15 cellular contexts compared by ENCODE assay signal in genomic region chr3:177367783-177368182, GRCh38.
"Had no signal": no experiment of that assay in that cellular context is flagged by ENCODE, and none has a peak within 500 bp of the region (broad histone marks: within the 10 kb centered on the region; RNA-seq: fewer than 3 reads in every experiment).

No MANE protein-coding gene starts in this region.

- H3K4me3 ChIP-seq: cardiac muscle cell, left lung, transverse colon, vagina had no signal

- H3K36me3 Mint-ChIP-seq: activated naive CD4-positive, alpha-beta T cell treated with anti-CD3 and anti-CD28 coated beads, Interleukin-2, amount 10 ng/mL, durations not matched to agents 7 days and 5 days; naive B cell; stimulated activated naive B cell treated with anti-CD40 and anti-IgM and Interleukin-4, amounts not matched to agents 10 μg/mL and 1 μg/mL and 100 μg/mL, for 72 hours had no signal

- H3K4me3 Mint-ChIP-seq: activated CD4-positive, alpha-beta memory T cell treated with anti-CD3 and anti-CD28 coated beads, Interleukin-2, amount 10 ng/mL, durations not matched to agents 7 days and 5 days; activated CD4-positive, alpha-beta T cell treated with anti-CD3 and anti-CD28 coated beads for 36 hours; activated naive CD4-positive, alpha-beta T cell treated with anti-CD3 and anti-CD28 coated beads, Interleukin-2, amount 10 ng/mL, durations not matched to agents 7 days and 5 days; activated T-cell treated with anti-CD3 and anti-CD28 coated beads, Interleukin-2, amount 50 U/mL, for 24 hours; naive B cell; stimulated activated naive B cell treated with anti-CD40 and anti-IgM and Interleukin-4, amounts not matched to agents 10 μg/mL and 1 μg/mL and 100 μg/mL, for 72 hours had no signal

- H3K27me3 ChIP-seq: cardiac muscle cell, left lung, transverse colon, vagina had no signal

- H3K27ac Mint-ChIP-seq: activated CD4-positive, alpha-beta memory T cell treated with anti-CD3 and anti-CD28 coated beads, Interleukin-2, amount 10 ng/mL, durations not matched to agents 7 days and 5 days; activated CD4-positive, alpha-beta T cell treated with anti-CD3 and anti-CD28 coated beads for 36 hours; activated naive CD4-positive, alpha-beta T cell treated with anti-CD3 and anti-CD28 coated beads, Interleukin-2, amount 10 ng/mL, durations not matched to agents 7 days and 5 days; activated T-cell treated with anti-CD3 and anti-CD28 coated beads, Interleukin-2, amount 50 U/mL, for 24 hours; stimulated activated naive B cell treated with anti-CD40 and anti-IgM and Interleukin-4, amounts not matched to agents 10 μg/mL and 1 μg/mL and 100 μg/mL, for 72 hours had no signal

- H3K9me3 Mint-ChIP-seq: activated CD4-positive, alpha-beta memory T cell treated with anti-CD3 and anti-CD28 coated beads, Interleukin-2, amount 10 ng/mL, durations not matched to agents 7 days and 5 days; activated T-cell treated with anti-CD3 and anti-CD28 coated beads, Interleukin-2, amount 50 U/mL, for 24 hours; naive B cell; stimulated activated naive B cell treated with anti-CD40 and anti-IgM and Interleukin-4, amounts not matched to agents 10 μg/mL and 1 μg/mL and 100 μg/mL, for 72 hours had no signal

- H3K9me3 ChIP-seq: left lung, transverse colon, vagina had no signal

- H3K36me3 ChIP-seq: cardiac muscle cell, left lung, transverse colon, vagina had no signal

- H3K27me3 Mint-ChIP-seq: activated CD4-positive, alpha-beta memory T cell treated with anti-CD3 and anti-CD28 coated beads, Interleukin-2, amount 10 ng/mL, durations not matched to agents 7 days and 5 days; activated CD4-positive, alpha-beta T cell treated with anti-CD3 and anti-CD28 coated beads for 36 hours; activated naive CD4-positive, alpha-beta T cell treated with anti-CD3 and anti-CD28 coated beads, Interleukin-2, amount 10 ng/mL, durations not matched to agents 7 days and 5 days; activated T-cell treated with anti-CD3 and anti-CD28 coated beads, Interleukin-2, amount 50 U/mL, for 24 hours; naive B cell; stimulated activated naive B cell treated with anti-CD40 and anti-IgM and Interleukin-4, amounts not matched to agents 10 μg/mL and 1 μg/mL and 100 μg/mL, for 72 hours had no signal

- H3K27ac ChIP-seq: cardiac muscle cell, left lung, transverse colon, vagina had no signal

- ATAC-seq: activated CD4-positive, alpha-beta T cell treated with anti-CD3 and anti-CD28 coated beads for 36 hours; left lung; stimulated activated naive B cell treated with anti-CD40 and anti-IgM and Interleukin-4, amounts not matched to agents 10 μg/mL and 1 μg/mL and 100 μg/mL, for 72 hours had no signal

- H3K4me1 ChIP-seq: left lung had no signal

- H3K4me1 Mint-ChIP-seq: activated CD4-positive, alpha-beta memory T cell treated with anti-CD3 and anti-CD28 coated beads, Interleukin-2, amount 10 ng/mL, durations not matched to agents 7 days and 5 days; activated CD4-positive, alpha-beta T cell treated with anti-CD3 and anti-CD28 coated beads for 36 hours; activated naive CD4-positive, alpha-beta T cell treated with anti-CD3 and anti-CD28 coated beads, Interleukin-2, amount 10 ng/mL, durations not matched to agents 7 days and 5 days had no signal

- DNase-seq: activated CD4-positive, alpha-beta memory T cell treated with anti-CD3 and anti-CD28 coated beads, Interleukin-2, amount 10 ng/mL, durations not matched to agents 7 days and 5 days; activated CD4-positive, alpha-beta T cell treated with anti-CD3 and anti-CD28 coated beads for 36 hours; activated naive CD4-positive, alpha-beta T cell treated with anti-CD3 and anti-CD28 coated beads, Interleukin-2, amount 10 ng/mL, durations not matched to agents 7 days and 5 days; activated T-cell treated with anti-CD3 and anti-CD28 coated beads, Interleukin-2, amount 50 U/mL, for 24 hours; islet precursor cell; left lung; mammary epithelial cell; naive B cell; posterior cingulate gyrus; stimulated activated CD4-positive, alpha-beta T cell treated with anti-CD3 and anti-CD28 coated beads, Interleukin-15, amount 100 ng/mL, for 24 hours; stimulated activated CD4-positive, alpha-beta T cell treated with anti-CD3 and anti-CD28 coated beads, Interleukin-4, amount 100 ng/mL, for 1 hour; stimulated activated naive B cell treated with anti-CD40 and anti-IgM and Interleukin-4, amounts not matched to agents 10 μg/mL and 1 μg/mL and 100 μg/mL, for 72 hours; transverse colon had no signal
